ENCODE assay signal across 1 cellular context in genomic region chr1:59779949-59780348, GRCh38.
TF ChIP-seq lines count a peak whose summit lies in the region.

No MANE protein-coding gene starts in this region.

TF ChIP-seq in H1, 55 proteins besides CTCF, POLR2A, EP300 and RAD21:
- TF ChIP-seq SRF (IDR thresholded peaks at IDR 0.05; ENCODE audit: low read depth, low read length) (no peak), CEBPB (IDR thresholded peaks at IDR 0.05; ENCODE audit: low read depth, low read length) (no peak), CREB1 (IDR thresholded peaks at IDR 0.05) (no peak), PHF8 (conservative IDR thresholded peaks at IDR 0.05; ENCODE audit: low read depth, low read length) (no peak), RXRA (IDR thresholded peaks at IDR 0.05; ENCODE audit: insufficient read depth, low read depth, low read length) (no peak), GABPA (IDR thresholded peaks at IDR 0.05; ENCODE audit: borderline replicate concordance, insufficient read depth, low read length) (no peak), SP1 (IDR thresholded peaks at IDR 0.05; ENCODE audit: low read depth, low read length) (no peak), JUN (IDR thresholded peaks at IDR 0.05; ENCODE audit: low read depth, low read length) (no peak), HDAC2 (IDR thresholded peaks at IDR 0.05; ENCODE audit: borderline replicate concordance in 1 of 2, low read depth in 2 of 2, low read length in 2 of 2) (no peak), EZH2 (IDR thresholded peaks at IDR 0.05; ENCODE audit: low read depth, low read length, severe bottlenecking) (no peak), POLR2AphosphoS5 (IDR thresholded peaks at IDR 0.05; ENCODE audit: low read depth, low read length) (no peak), EGR1 (IDR thresholded peaks at IDR 0.05; ENCODE audit: borderline replicate concordance, low read depth, low read length) (no peak), SIX5 (IDR thresholded peaks at IDR 0.05; ENCODE audit: low read depth, low read length) (no peak), HDAC6 (IDR thresholded peaks at IDR 0.05; ENCODE audit: low read depth, low read length) (no peak)
